In the genomic region with DNA sequence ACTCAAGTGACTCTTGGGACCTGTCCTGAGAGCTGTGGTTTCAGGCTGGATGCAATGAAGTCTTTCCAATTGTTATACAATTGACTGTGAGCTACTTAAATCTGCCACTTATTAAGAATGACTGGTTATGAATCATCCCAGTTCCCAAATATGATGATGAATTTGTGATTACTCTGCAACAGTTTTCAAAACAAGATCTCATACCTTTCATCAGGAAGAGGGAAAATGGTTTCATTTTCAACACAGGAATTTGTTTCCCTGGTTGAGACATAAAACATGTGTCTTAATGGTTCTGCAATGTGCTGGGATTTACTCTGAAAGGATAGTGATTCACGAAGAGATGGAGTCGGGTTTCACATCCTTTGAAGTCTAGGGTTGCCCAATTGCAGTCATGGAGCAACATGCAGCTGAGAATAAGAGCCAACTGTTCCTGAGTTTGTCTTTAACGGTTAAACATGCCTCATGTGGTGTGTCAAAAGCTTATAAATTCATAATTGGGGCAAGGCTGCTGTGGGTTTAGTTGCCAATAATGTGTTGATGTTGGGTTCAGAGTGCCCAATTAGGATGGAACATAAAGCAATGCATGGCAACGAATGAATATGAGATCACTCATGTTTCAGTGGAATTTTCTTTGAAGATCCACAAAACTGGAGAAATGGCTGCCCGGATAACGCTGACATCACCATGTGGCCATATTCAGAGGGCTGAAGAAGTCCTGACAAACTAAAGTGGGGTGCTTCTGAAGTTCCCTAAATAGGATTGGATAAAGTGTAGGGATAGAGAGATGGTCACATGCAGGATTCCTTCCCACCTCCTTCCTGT, we compare ENCODE assay signal across 9 cellular contexts. TPM values are rescaled to one million over a fixed set of nuclear protein-coding genes. Genes with fewer than 3 reads are reported as not detected.
DNase-seq lines count a peak whose midpoint lies in the region; ATAC-seq, FAIRE-seq and TF ChIP-seq lines count a peak whose summit lies in the region.
"Had no signal": no experiment of that assay in that cellular context is flagged by ENCODE, and none has a peak within 500 bp of the region (broad histone marks: within the 10 kb centered on the region; RNA-seq: fewer than 3 reads in every experiment).

No MANE protein-coding gene starts in this region.

- DNase-seq in AG09319 (ENCODE audit: extremely low read depth, low read depth): peak; percentile 97
- DNase-seq in HTR-8/SVneo (ENCODE audit: insufficient read length, low spot score): peak; percentile 93
- DNase-seq in astrocyte of the hippocampus (ENCODE audit: low read depth, low spot score): peak; percentile 92
- no peak for DNase-seq in 8988T
- no peak for DNase-seq in central memory CD4-positive, alpha-beta T cell
- no peak for DNase-seq in NCI-H526 treated with DMSO at 0.1 percent for 48 hours (lab: John Stamatoyannopoulos, UW)
- DNase-seq: activated B cell treated with CpG ODN at 0.5 μM for 24 hours had no signal

- H3K9ac ChIP-seq in liver (ENCODE audit: low read depth in 1 of 2, low read length in 2 of 2): no peak overlapping the region

- H3K27ac ChIP-seq in liver (ENCODE audit: low read depth in 1 of 2, low read length in 2 of 2): peak overlapping the region in 1 of 2 donors; percentile 23

- no peak for TF ChIP-seq RAD21 in liver (IDR thresholded peaks at IDR 0.05)

- ATAC-seq in HG02623 (IDR thresholded peaks at IDR 0.05; ENCODE audit: unreplicated experiment): no peak

- no peaks in the 10 kb centered on the region for H3K27me3 ChIP-seq in liver (ENCODE audit: control insufficient read depth in 4 of 4, insufficient read depth in 4 of 4, low read length in 3 of 4)

- H3K9me3 ChIP-seq in liver (ENCODE audit: control insufficient read depth in 4 of 4, low read length in 3 of 4): no peaks in the 10 kb centered on the region

- WGBS in liver: 45% methylated on average over 6 of the region's 6 CpGs

- no peak overlapping the region for H3K4me3 ChIP-seq in liver (ENCODE audit: low read depth in 1 of 3, low read length in 3 of 3)

- H3K4me1 ChIP-seq in liver (ENCODE audit: control insufficient read depth in 4 of 4, insufficient read depth in 4 of 4, low read length in 3 of 4): peaks cover 0 to 6% (median 0%) of the 10 kb centered on the region in 4 donors

- no peaks in the 10 kb centered on the region for H3K36me3 ChIP-seq in liver (ENCODE audit: control insufficient read depth in 4 of 4, insufficient read depth in 3 of 4, low read depth in 1 of 4, low read length in 3 of 4)

- no peak for TF ChIP-seq CTCF in AG09319 (IDR thresholded peaks at IDR 0.05; ENCODE audit: low read depth, low read length)
- no peak for TF ChIP-seq CTCF in liver (IDR thresholded peaks at IDR 0.05; ENCODE audit: low read depth, low read length, missing input control)

- peak; percentile 99 for FAIRE-seq in HTR-8/SVneo (lab: Jason Lieb, UNC)

TF ChIP-seq in liver, 16 proteins besides CTCF, POLR2A, EP300 and RAD21:
- TF ChIP-seq YY1 (IDR thresholded peaks at IDR 0.05) (peak; percentile 58), RXRA (IDR thresholded peaks at IDR 0.05) (peak; percentile 15 to 16), JUND (IDR thresholded peaks at IDR 0.05) (peak in 1 of 2 donors; percentile 10), GABPA (IDR thresholded peaks at IDR 0.05 in 1 of 2, conservative IDR thresholded peaks at IDR 0.05 in 1 of 2) (no peak), HNF4A (conservative IDR thresholded peaks at IDR 0.05) (peak in 1 of 2 donors; percentile 7)
- TF ChIP-seq, protein P1, sequence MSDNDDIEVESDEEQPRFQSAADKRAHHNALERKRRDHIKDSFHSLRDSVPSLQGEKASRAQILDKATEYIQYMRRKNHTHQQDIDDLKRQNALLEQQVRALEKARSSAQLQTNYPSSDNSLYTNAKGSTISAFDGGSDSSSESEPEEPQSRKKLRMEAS (IDR thresholded peaks at IDR 0.05): peak; percentile 28

RNA-seq across cellular contexts. Expression of a gene that starts 41.0 kb away (rescaled TPM):
- total RNA-seq in liver: not detected
- not detected for polyA plus RNA-seq in liver
- total RNA-seq: activated B cell treated with CpG ODN at 0.5 μM for 24 hours had no signal

Comparison
In these comparisons a context has a peak if more than half of its experiments do, and no peak if none do; other contexts are left out.
1. DNase-seq: peak in AG09319 (single experiment), HTR-8/SVneo (single experiment) and astrocyte of the hippocampus (single experiment); none in 8988T (single experiment), central memory CD4-positive, alpha-beta T cell (single experiment) and NCI-H526 treated with DMSO at 0.1 percent for 48 hours (single experiment).